In the genomic region with DNA sequence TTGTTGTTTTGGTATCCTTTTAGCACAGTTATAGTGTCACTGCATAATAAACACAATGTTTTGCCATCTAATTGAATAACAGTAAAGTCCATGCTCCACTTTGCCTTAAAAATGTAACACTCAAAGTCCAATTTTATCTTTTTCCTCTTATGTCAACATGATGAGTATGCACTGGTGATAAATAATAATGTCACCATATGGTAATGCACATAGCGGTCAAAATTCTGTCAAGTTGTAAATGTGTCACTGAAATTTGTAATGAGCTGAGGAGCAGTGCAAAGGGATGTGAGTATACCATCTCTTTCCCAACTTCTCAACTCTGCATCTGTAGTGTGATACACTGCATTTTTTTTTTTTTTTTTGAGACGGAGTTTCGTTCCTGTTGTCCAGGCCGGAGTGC, we compare ENCODE assay signal across 25 cellular contexts.
"Had no signal": no experiment of that assay in that cellular context is flagged by ENCODE, and none has a peak within 500 bp of the region (broad histone marks: within the 10 kb centered on the region; RNA-seq: fewer than 3 reads in every experiment).

No MANE protein-coding gene starts in this region.

- H3K27me3 ChIP-seq: brain microvascular endothelial cell, dorsolateral prefrontal cortex had no signal

- H3K4me3 ChIP-seq: coronary artery, dorsolateral prefrontal cortex had no signal

- FAIRE-seq: astrocyte, bronchial epithelial cell, frontal cortex had no signal

- H3K36me3 ChIP-seq: brain microvascular endothelial cell had no signal

- DNase-seq: activated CD4-positive, alpha-beta T cell treated with anti-CD3 and anti-CD28 coated beads for 1 hour; activated CD4-positive, alpha-beta T cell treated with anti-CD3 and anti-CD28 coated beads for 4 hours; activated CD4-positive, alpha-beta T cell treated with anti-CD3 and anti-CD28 coated beads, Interleukin-2, amount 10 ng/mL, durations not matched to agents 7 days and 5 days; activated CD4-positive, alpha-beta T cell treated with anti-CD3 and anti-CD28 coated beads, Interleukin-2, amount 50 U/mL, for 4 hours; activated CD8-positive, alpha-beta memory T cell treated with anti-CD3 and anti-CD28 coated beads for 24 hours; activated CD8-positive, alpha-beta T cell treated with anti-CD3 and anti-CD28 coated beads for 36 hours; activated effector memory CD4-positive, alpha-beta T cell treated with Interleukin-2 at 50 U/mL for 16 hours; activated gamma-delta T cell treated with Interleukin-2 at 50 U/mL for 16 hours; activated naive CD4-positive, alpha-beta T cell treated with anti-CD3 and anti-CD28 coated beads, Interleukin-2, amount 50 U/mL, for 16 hours; activated naive CD4-positive, alpha-beta T cell treated with Interleukin-2 at 50 U/mL for 16 hours; activated T-cell treated with anti-CD3 and anti-CD28 coated beads, Interleukin-2, amount 50 U/mL, for 4 hours; amniotic stem cell; anterior cingulate cortex; brain microvascular endothelial cell; dorsolateral prefrontal cortex; effector memory CD4-positive, alpha-beta T cell; endodermal cell; foreskin fibroblast; head of caudate nucleus; T-helper 2 cell had no signal

- H3K27ac ChIP-seq: brain microvascular endothelial cell, coronary artery, dorsolateral prefrontal cortex, VCaP had no signal
